23 cellular contexts compared by ENCODE assay signal in the genomic region with DNA sequence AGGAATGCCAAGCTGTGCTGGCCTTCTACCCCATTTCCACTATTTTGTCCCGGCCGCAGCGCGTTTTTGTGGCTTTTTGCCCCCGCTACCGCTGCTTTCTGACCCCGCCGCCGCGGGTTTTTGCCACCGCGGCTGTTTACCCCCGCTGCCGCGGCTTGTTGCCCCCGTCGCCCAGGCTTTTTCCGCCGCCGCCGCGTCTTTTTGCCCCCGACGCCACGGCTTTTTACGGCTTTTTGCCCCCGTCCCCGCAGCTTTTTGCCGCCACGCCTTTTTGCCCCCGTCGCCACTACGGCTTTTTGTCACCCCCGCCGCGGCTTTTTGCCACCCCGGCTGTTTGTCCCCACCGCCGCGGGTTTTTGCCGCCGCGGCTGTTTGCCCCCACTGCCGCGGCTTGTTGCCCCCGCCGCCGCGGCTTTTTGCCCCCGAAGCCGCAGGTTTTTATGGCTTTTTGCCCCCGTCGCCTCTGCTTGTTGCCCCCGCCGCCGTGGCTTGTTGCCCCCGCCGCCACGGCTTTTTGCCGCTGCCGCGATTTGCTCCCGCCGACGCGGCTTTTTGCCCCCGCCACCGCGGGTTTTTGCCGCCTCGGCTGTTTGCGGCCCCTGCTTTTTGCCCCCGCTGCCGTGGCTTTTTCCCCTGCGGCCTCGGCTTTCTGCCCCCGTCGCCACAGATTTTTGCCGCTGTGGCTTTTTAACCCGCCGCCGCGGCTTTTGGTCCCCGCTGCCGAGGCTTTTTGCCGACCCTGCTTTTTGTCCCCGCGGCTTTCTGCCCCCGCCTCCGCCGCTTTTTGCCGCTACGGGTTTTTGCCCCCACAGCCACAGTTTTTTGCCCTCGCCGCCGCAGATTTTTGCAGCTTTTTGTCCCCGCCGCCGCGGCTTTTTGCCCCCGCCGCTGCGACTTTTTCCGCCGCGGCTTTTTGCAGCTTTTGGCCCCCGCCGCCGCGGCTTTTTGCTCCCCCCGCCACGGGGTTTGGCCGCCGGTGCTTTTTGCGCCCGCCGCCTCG.
"Had no signal": no experiment of that assay in that cellular context is flagged by ENCODE, and none has a peak within 500 bp of the region (broad histone marks: within the 10 kb centered on the region; RNA-seq: fewer than 3 reads in every experiment).

No MANE protein-coding gene starts in this region.

- H3K27ac ChIP-seq: ascending aorta, brain microvascular endothelial cell, parathyroid adenoma, sigmoid colon, thoracic aorta, WERI-Rb-1 had no signal

- ATAC-seq: activated T-cell treated with anti-CD3 and anti-CD28 coated beads, Interleukin-2, amount 50 U/mL, for 72 hours; left lobe of liver; natural killer cell treated with Interleukin-12 subunit alpha and Interleukin-12 subunit beta and Interleukin-15 and Interleukin-18, amount 100 ng/mL, for 72 hours; SK-N-SH treated with all-trans-retinoic acid at 6 μM for 48 hours had no signal

- H2AFZ ChIP-seq: parathyroid adenoma had no signal

- DNase-seq: activated CD4-positive, alpha-beta memory T cell treated with anti-CD3 and anti-CD28 coated beads for 36 hours; activated CD4-positive, alpha-beta T cell treated with anti-CD3 and anti-CD28 coated beads for 1 hour; activated effector memory CD4-positive, alpha-beta T cell treated with Interleukin-2 at 50 U/mL for 16 hours; activated naive CD4-positive, alpha-beta T cell treated with anti-CD3 and anti-CD28 coated beads, Interleukin-2, amount 50 U/mL, for 16 hours; activated T-cell treated with anti-CD3 and anti-CD28 coated beads, Interleukin-2, amount 50 U/mL, for 72 hours; brain microvascular endothelial cell; caudate nucleus; dermis blood vessel endothelial cell; effector CD8-positive, alpha-beta T cell; erythroblast; foreskin fibroblast; mammary epithelial cell; sigmoid colon; stimulated activated CD4-positive, alpha-beta T cell treated with anti-CD3 and anti-CD28 coated beads, Interleukin-4, amount 100 ng/mL, for 1 hour; stimulated activated naive CD4-positive, alpha-beta T cell; WERI-Rb-1 had no signal

- H3K4me2 ChIP-seq: smooth muscle cell had no signal

- H3K4me1 ChIP-seq: ascending aorta, parathyroid adenoma, sigmoid colon had no signal

- H3K4me3 ChIP-seq: ascending aorta, sigmoid colon, smooth muscle cell, thoracic aorta had no signal

- H3K36me3 ChIP-seq: ascending aorta, brain microvascular endothelial cell, sigmoid colon, thoracic aorta, WERI-Rb-1 had no signal

- H3K27me3 ChIP-seq: ascending aorta, brain microvascular endothelial cell had no signal

- H3K9ac ChIP-seq: parathyroid adenoma had no signal
